8 cellular contexts compared by ENCODE assay signal in the genomic region with DNA sequence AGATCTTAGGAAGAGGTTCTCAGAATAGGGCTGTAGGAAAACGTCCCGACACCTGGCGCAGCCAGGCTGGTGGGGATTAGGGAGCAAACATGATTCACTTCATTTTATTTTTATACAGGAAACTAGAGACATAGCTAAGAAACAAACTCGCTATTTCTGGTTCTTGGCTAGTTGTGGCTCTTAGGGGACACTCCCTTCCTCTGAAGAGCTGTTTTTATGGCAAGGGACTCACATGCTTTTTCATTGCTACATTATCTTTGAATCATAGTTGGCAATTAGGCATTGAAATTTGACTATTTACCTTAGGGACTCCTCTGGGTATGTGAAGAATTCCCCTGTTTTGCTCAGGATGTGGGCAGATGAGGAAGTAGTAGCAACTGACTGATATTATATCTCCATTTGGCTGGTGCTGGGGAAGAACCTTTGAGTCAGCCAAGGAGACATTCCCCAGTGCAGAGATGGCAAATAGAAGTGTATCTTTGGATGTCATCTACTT.
DNase-seq lines count a peak whose midpoint lies in the region; ATAC-seq and TF ChIP-seq lines count a peak whose summit lies in the region.

No MANE protein-coding gene starts in this region.

- no peak overlapping the region for H3K4me3 ChIP-seq in fibroblast of the aortic adventitia (ENCODE audit: low read depth, low read length)

- H3K9me3 Mint-ChIP-seq in type B pancreatic cell = peaks cover 4% of the 10 kb centered on the region

- CTCF ChIA-PET in RWPE1 (lab: Yijun Ruan, JAX) = interaction anchor here (0.7 kb wide), 1 partner anchor 378 kb away, joined by 5 read pairs; no protein-coding TSS in a partner anchor

- H3K36me3 Mint-ChIP-seq in type B pancreatic cell = no peaks in the 10 kb centered on the region

- TF ChIP-seq CTCF in RWPE1 (conservative IDR thresholded peaks at IDR 0.05; ENCODE audit: low read depth) = no peak
- no peak for TF ChIP-seq CTCF in fibroblast of the aortic adventitia (IDR thresholded peaks at IDR 0.05; ENCODE audit: insufficient read depth, low read length)
- TF ChIP-seq CTCF in type B pancreatic cell (conservative IDR thresholded peaks at IDR 0.05) = no peak

- H3K27me3 Mint-ChIP-seq in type B pancreatic cell = peaks cover 4% of the 10 kb centered on the region

- peak; percentile 67 for DNase-seq in activated effector memory CD4-positive, alpha-beta T cell treated with anti-CD3 and anti-CD28 coated beads, Interleukin-2, amount 50 U/mL, for 16 hours
- DNase-seq in activated effector memory CD4-positive, alpha-beta T cell treated with Interleukin-2 at 50 U/mL for 16 hours = no peak
- DNase-seq in RWPE1 (ENCODE audit: low spot score) (peak; percentile 57), fibroblast of the aortic adventitia (ENCODE audit: low read depth) (peak; percentile 87), left lobe of liver (ENCODE audit: low spot score) (no peak), posterior cingulate gyrus (no peak), type B pancreatic cell (ENCODE audit: extremely low spot score, unreplicated experiment) (no peak)

- peak; percentile 54 for ATAC-seq in HG02938 (IDR thresholded peaks at IDR 0.05; ENCODE audit: unreplicated experiment)
- ATAC-seq in left lobe of liver = no peak

- intact Hi-C loops in posterior cingulate gyrus (cut with DNase I) = loop anchor here (10.0 kb wide), 2 partner anchors 146 to 326 kb away; no protein-coding TSS in a partner anchor

- no peak overlapping the region for H3K27ac Mint-ChIP-seq in type B pancreatic cell

- H3K27ac ChIP-seq in RWPE1 = peak overlapping the region; percentile 77

- peaks cover 32% of the 10 kb centered on the region for H3K4me1 Mint-ChIP-seq in type B pancreatic cell (ENCODE audit: unreplicated experiment)

- POLR2A ChIA-PET in RWPE1 (lab: Yijun Ruan, JAX; ENCODE audit: low non-redundant PET) = no interaction called here

- no peak overlapping the region for H3K4me3 Mint-ChIP-seq in type B pancreatic cell

Comparison
In these comparisons a context has a peak if more than half of its experiments do, and no peak if none do; other contexts are left out.
1. DNase-seq: peak in activated effector memory CD4-positive, alpha-beta T cell treated with anti-CD3 and anti-CD28 coated beads, Interleukin-2, amount 50 U/mL, for 16 hours (single experiment), RWPE1 (single experiment) and fibroblast of the aortic adventitia (single experiment); none in activated effector memory CD4-positive, alpha-beta T cell treated with Interleukin-2 at 50 U/mL for 16 hours (single experiment), left lobe of liver (single experiment), posterior cingulate gyrus (0 of 10) and type B pancreatic cell (single experiment).